In genomic region chr15:98889930-98890695, GRCh38 we compare ENCODE assay signal across 11 cellular contexts.
DNase-seq lines count a peak whose midpoint lies in the region; ATAC-seq and TF ChIP-seq lines count a peak whose summit lies in the region.
"Had no signal": no experiment of that assay in that cellular context is flagged by ENCODE, and none has a peak within 500 bp of the region (broad histone marks: within the 10 kb centered on the region; RNA-seq: fewer than 3 reads in every experiment).

No MANE protein-coding gene starts in this region.

- no peak for TF ChIP-seq EP300 in suprapubic skin (IDR thresholded peaks at IDR 0.05)

- H3K4me3 ChIP-seq in skeletal muscle cell (ENCODE audit: low read depth, low read length) (peak overlapping the region; percentile 0), OCI-LY7 (ENCODE audit: low read depth, low read length, poor library complexity, severe bottlenecking) (no peak overlapping the region), suprapubic skin (no peak overlapping the region)
- H3K4me3 ChIP-seq: body of pancreas, SK-N-MC had no signal

- H3K4me2 ChIP-seq in OCI-LY7 (ENCODE audit: low read length) = no peak overlapping the region

- no peak for TF ChIP-seq POLR2A in suprapubic skin (IDR thresholded peaks at IDR 0.05)

- H3K36me3 ChIP-seq in OCI-LY7 (ENCODE audit: insufficient read depth, low read length) = no peaks in the 10 kb centered on the region
- H3K36me3 ChIP-seq in suprapubic skin = peaks cover 4% of the 10 kb centered on the region

- H3K27me3 ChIP-seq in suprapubic skin = no peaks in the 10 kb centered on the region
- H3K27me3 ChIP-seq: body of pancreas had no signal

- H3K27ac ChIP-seq in OCI-LY7 (ENCODE audit: low read depth, low read length, poor library complexity, severe bottlenecking) = no peak overlapping the region
- H3K27ac ChIP-seq in suprapubic skin = no peak overlapping the region
- H3K27ac ChIP-seq: body of pancreas, SK-N-MC had no signal

- no peak overlapping the region for H2AFZ ChIP-seq in OCI-LY7 (ENCODE audit: low read length)

- TF ChIP-seq CTCF in OCI-LY7 (conservative IDR thresholded peaks at IDR 0.05; ENCODE audit: low read length) (no peak), suprapubic skin (IDR thresholded peaks at IDR 0.05) (no peak)

- CTCF ChIA-PET in OCI-LY7 (lab: Charles Lee; ENCODE audit: unreplicated experiment) = no interaction called here

- no peaks in the 10 kb centered on the region; the same call in 1 of the 2 replicates for H4K20me1 ChIP-seq in OCI-LY7 (ENCODE audit: insufficient read depth, low read length)

- H3K79me2 ChIP-seq in OCI-LY7 (ENCODE audit: insufficient read depth, low read depth, low read length) = no peaks in the 10 kb centered on the region

- DNase-seq in GM04504 (ENCODE audit: low read depth) = peak; percentile 60
- DNase-seq in RPMI7951 (ENCODE audit: low read depth) = peak; percentile 90
- DNase-seq in fibroblast of gingiva (ENCODE audit: low read depth) = peak; percentile 88
- peak; percentile 90 for DNase-seq in skeletal muscle cell (ENCODE audit: low read depth)
- DNase-seq in OCI-LY7 (ENCODE audit: low spot score) = no peak
- DNase-seq in suprapubic skin (ENCODE audit: low spot score in 2 of 2) = no peak
- DNase-seq: body of pancreas; stimulated activated naive CD4-positive, alpha-beta T cell treated with Interleukin-2 at 50 U/mL for 16 hours had no signal

- H3K4me1 ChIP-seq in OCI-LY7 (ENCODE audit: insufficient read depth, low read length, poor library complexity, severe bottlenecking) (no peaks in the 10 kb centered on the region), suprapubic skin (peaks cover 8% of the 10 kb centered on the region)
- H3K4me1 ChIP-seq: body of pancreas had no signal

- POLR2A ChIA-PET in OCI-LY7 (lab: Charles Lee) = no interaction called here

- ATAC-seq in HG02870 (IDR thresholded peaks at IDR 0.05; ENCODE audit: unreplicated experiment) (no peak), GM19452 (IDR thresholded peaks at IDR 0.05; ENCODE audit: unreplicated experiment) (no peak)
- ATAC-seq: body of pancreas had no signal

- no peaks in the 10 kb centered on the region for H3K9me3 ChIP-seq in OCI-LY7 (ENCODE audit: low read length)
- H3K9me3 ChIP-seq in suprapubic skin = no peaks in the 10 kb centered on the region
- H3K9me3 ChIP-seq: body of pancreas had no signal

- 88% methylated on average over 11 of the region's 12 CpGs for WGBS in suprapubic skin

- BruUV-seq in OCI-LY7 (replicated peaks; lab: Mats Ljungman, UMichigan) = no TSS peak

- intact Hi-C loops in OCI-LY7 (cut with micrococcal nuclease; ENCODE audit: unreplicated experiment) = no loop called here

- no peaks in the 10 kb centered on the region for H3K9me2 ChIP-seq in OCI-LY7 (ENCODE audit: insufficient read depth, low read length)

Comparison
In these comparisons a context has a peak if more than half of its experiments do, and no peak if none do; other contexts are left out.
1. DNase-seq: peak in GM04504 (single experiment), RPMI7951 (single experiment), fibroblast of gingiva (single experiment) and skeletal muscle cell (single experiment); none in OCI-LY7 (single experiment) and suprapubic skin (0 of 2).